ENCODE assay signal across 8 cellular contexts in the genomic region with DNA sequence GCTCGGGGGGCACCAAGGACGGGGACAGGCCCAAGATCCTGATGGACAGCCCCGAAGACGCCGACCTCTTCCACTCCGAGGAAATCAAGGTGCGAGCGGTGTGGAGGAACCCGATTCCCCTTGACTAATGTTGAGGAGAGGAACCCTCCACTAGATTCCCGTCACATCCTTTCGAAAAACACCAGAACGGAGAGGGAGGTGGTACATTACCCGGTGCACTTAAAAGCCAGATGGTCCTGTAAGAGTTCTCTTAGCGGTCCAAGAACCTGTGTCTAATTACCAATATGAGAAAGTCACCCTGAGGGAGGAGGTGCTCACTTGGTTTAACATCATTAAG. TPM values are rescaled to one million over a fixed set of nuclear protein-coding genes. Genes with fewer than 3 reads are reported as not detected.
DNase-seq lines count a peak whose midpoint lies in the region; ATAC-seq and TF ChIP-seq lines count a peak whose summit lies in the region.

No MANE protein-coding gene starts in this region.

- H3K4me3 ChIP-seq in A673 (ENCODE audit: low read depth, low read length, poor library complexity, severe bottlenecking) (peak overlapping the region; percentile 88), GM23338 (peak overlapping the region; percentile 96), thoracic aorta (peak overlapping the region; percentile 88)

- no TSS peak for BruUV-seq in A673 (replicated peaks; lab: Mats Ljungman, UMichigan)

- H3K27me3 ChIP-seq in A673 (replicated peaks; ENCODE audit: insufficient read depth, low read depth, low read length, poor library complexity) (no peaks in the 10 kb centered on the region), GM23338 (ENCODE audit: insufficient read depth) (no peaks in the 10 kb centered on the region), layer of hippocampus (ENCODE audit: control insufficient read depth, insufficient read depth, low read length) (no peaks in the 10 kb centered on the region), thoracic aorta (replicated peaks; ENCODE audit: insufficient read depth) (no peaks in the 10 kb centered on the region)

- H2AFZ ChIP-seq in GM23338: peak overlapping the region; percentile 98

- H3K4me2 ChIP-seq in GM23338: peak overlapping the region; percentile 99

- peaks cover 20% of the 10 kb centered on the region; the same call in 1 of the 2 replicates for H4K20me1 ChIP-seq in GM23338 (replicated peaks; ENCODE audit: insufficient read depth)

- CTCF ChIA-PET in A673 (lab: Charles Lee): interaction anchor here (0.6 to 1.4 kb wide), 4 partner anchors 10 to 258 kb away, joined by 3 to 7 read pairs (median 4); no protein-coding TSS in a partner anchor

- H3K36me3 ChIP-seq in A673 (ENCODE audit: insufficient read depth, low read length, poor library complexity, severe bottlenecking) (peaks cover 25% of the 10 kb centered on the region), GM23338 (ENCODE audit: insufficient read depth) (peaks cover 25% of the 10 kb centered on the region), thoracic aorta (peaks cover 13% of the 10 kb centered on the region)

- H3K9me2 ChIP-seq in GM23338 (ENCODE audit: insufficient read depth): no peaks in the 10 kb centered on the region

- no peak for TF ChIP-seq CTCF in A673 (conservative IDR thresholded peaks at IDR 0.05; ENCODE audit: low read depth, low read length)
- no peak for TF ChIP-seq CTCF in GM23338 (conservative IDR thresholded peaks at IDR 0.05; ENCODE audit: low read depth in 2 of 2)
- TF ChIP-seq CTCF in thoracic aorta (IDR thresholded peaks at IDR 0.05): no peak

- H3K9me3 Mint-ChIP-seq in GM23338: no peaks in the 10 kb centered on the region
- no peaks in the 10 kb centered on the region for H3K9me3 Mint-ChIP-seq in activated naive CD8-positive, alpha-beta T cell treated with anti-CD3 and anti-CD28 coated beads, Interleukin-2, amount 50 U/mL, for 24 hours

- H3F3A ChIP-seq in GM23338 (replicated peaks; ENCODE audit: low read depth): peaks cover 4% of the 10 kb centered on the region

- no peaks in the 10 kb centered on the region for H3K9me3 ChIP-seq in A673 (ENCODE audit: low read depth, low read length, poor library complexity, severe bottlenecking)
- H3K9me3 ChIP-seq in thoracic aorta: no peaks in the 10 kb centered on the region

- peaks cover 40% of the 10 kb centered on the region for H3K36me3 Mint-ChIP-seq in GM23338 (ENCODE audit: low read depth)
- H3K36me3 Mint-ChIP-seq in activated naive CD8-positive, alpha-beta T cell treated with anti-CD3 and anti-CD28 coated beads, Interleukin-2, amount 50 U/mL, for 24 hours (ENCODE audit: low read depth): peaks cover 39% of the 10 kb centered on the region

- peaks cover 10% of the 10 kb centered on the region for H3K4me1 Mint-ChIP-seq in GM23338
- peaks cover 67% of the 10 kb centered on the region for H3K4me1 Mint-ChIP-seq in activated naive CD8-positive, alpha-beta T cell treated with anti-CD3 and anti-CD28 coated beads, Interleukin-2, amount 50 U/mL, for 24 hours

- ATAC-seq in GM23338 (no peak), thoracic aorta (ENCODE audit: insufficient number of reproducible peaks, low FRiP score, low read depth) (peak; percentile 13), GM19467 (IDR thresholded peaks at IDR 0.05; ENCODE audit: unreplicated experiment) (no peak), GM21381 (IDR thresholded peaks at IDR 0.05; ENCODE audit: unreplicated experiment) (no peak), GM21825 (IDR thresholded peaks at IDR 0.05; ENCODE audit: unreplicated experiment) (no peak)
- no peak for ATAC-seq in activated naive CD8-positive, alpha-beta T cell treated with anti-CD3 and anti-CD28 coated beads, Interleukin-2, amount 50 U/mL, for 24 hours

- intact Hi-C loops in A673 (cut with micrococcal nuclease; ENCODE audit: unreplicated experiment): loop anchor here (5.0 kb wide), 1 partner anchor 946 kb away; no protein-coding TSS in a partner anchor

- H3K4me1 ChIP-seq in A673 (ENCODE audit: insufficient read depth, low read length, poor library complexity, severe bottlenecking) (peaks cover 9% of the 10 kb centered on the region), GM23338 (ENCODE audit: insufficient read depth) (no peaks in the 10 kb centered on the region; the same call in 1 of the 2 replicates), thoracic aorta (ENCODE audit: control insufficient read depth in 1 of 2, low read depth in 2 of 2) (peaks cover 10 to 21% of the 10 kb centered on the region in 2 donors)

- peak overlapping the region; percentile 97 for H3K4me3 Mint-ChIP-seq in GM23338
- H3K4me3 Mint-ChIP-seq in activated naive CD8-positive, alpha-beta T cell treated with anti-CD3 and anti-CD28 coated beads, Interleukin-2, amount 50 U/mL, for 24 hours: peak overlapping the region; percentile 93

- POLR2A ChIA-PET in A673 (lab: Charles Lee; ENCODE audit: low non-redundant PET): no interaction called here

- peaks cover 37% of the 10 kb centered on the region for H3K79me2 ChIP-seq in GM23338 (replicated peaks; ENCODE audit: insufficient read depth)

- DNase-seq in A673 (ENCODE audit: low spot score): no peak
- DNase-seq in GM23338 (ENCODE audit: low spot score): no peak
- no peak for DNase-seq in activated naive CD8-positive, alpha-beta T cell treated with anti-CD3 and anti-CD28 coated beads, Interleukin-2, amount 50 U/mL, for 24 hours
- DNase-seq in thoracic aorta (ENCODE audit: low spot score): no peak

- peak overlapping the region; percentile 93 for H3K27ac Mint-ChIP-seq in GM23338
- H3K27ac Mint-ChIP-seq in activated naive CD8-positive, alpha-beta T cell treated with anti-CD3 and anti-CD28 coated beads, Interleukin-2, amount 50 U/mL, for 24 hours: peak overlapping the region; percentile 94

- peaks cover 3% of the 10 kb centered on the region for H3K27me3 Mint-ChIP-seq in GM23338 (ENCODE audit: insufficient read depth, low read depth, poor library complexity)
- no peaks in the 10 kb centered on the region for H3K27me3 Mint-ChIP-seq in activated naive CD8-positive, alpha-beta T cell treated with anti-CD3 and anti-CD28 coated beads, Interleukin-2, amount 50 U/mL, for 24 hours

- H3K27ac ChIP-seq in A673 (ENCODE audit: low read depth, low read length, poor library complexity, severe bottlenecking): peak overlapping the region; percentile 86
- peak overlapping the region; percentile 99 for H3K27ac ChIP-seq in GM23338 (ENCODE audit: low read depth)
- peak overlapping the region; percentile 88 for H3K27ac ChIP-seq in layer of hippocampus (ENCODE audit: low read depth, low read length)
- H3K27ac ChIP-seq in thoracic aorta: peak overlapping the region; percentile 89 to 90

TF ChIP-seq in GM23338, 12 proteins besides CTCF, POLR2A, EP300 and RAD21 (continues in another document):
- TF ChIP-seq EZH2phosphoT487 (IDR thresholded peaks at IDR 0.05; ENCODE audit: unreplicated experiment) (no peak), JUNB (IDR thresholded peaks at IDR 0.05; ENCODE audit: unreplicated experiment) (no peak), ZNF331 (CRISPR knock-in tag; IDR thresholded peaks at IDR 0.05; ENCODE audit: low read depth) (no peak), EZH2 (IDR thresholded peaks at IDR 0.05; ENCODE audit: low read depth, unreplicated experiment) (no peak), ZNF114 (CRISPR knock-in tag; IDR thresholded peaks at IDR 0.05) (no peak), CREB1 (CRISPR knock-in tag; IDR thresholded peaks at IDR 0.05; ENCODE audit: low read depth) (no peak), STAT1 (IDR thresholded peaks at IDR 0.05; ENCODE audit: unreplicated experiment) (no peak)
- TF ChIP-seq, protein P1, sequence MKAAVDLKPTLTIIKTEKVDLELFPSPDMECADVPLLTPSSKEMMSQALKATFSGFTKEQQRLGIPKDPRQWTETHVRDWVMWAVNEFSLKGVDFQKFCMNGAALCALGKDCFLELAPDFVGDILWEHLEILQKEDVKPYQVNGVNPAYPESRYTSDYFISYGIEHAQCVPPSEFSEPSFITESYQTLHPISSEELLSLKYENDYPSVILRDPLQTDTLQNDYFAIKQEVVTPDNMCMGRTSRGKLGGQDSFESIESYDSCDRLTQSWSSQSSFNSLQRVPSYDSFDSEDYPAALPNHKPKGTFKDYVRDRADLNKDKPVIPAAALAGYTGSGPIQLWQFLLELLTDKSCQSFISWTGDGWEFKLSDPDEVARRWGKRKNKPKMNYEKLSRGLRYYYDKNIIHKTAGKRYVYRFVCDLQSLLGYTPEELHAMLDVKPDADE (IDR thresholded peaks at IDR 0.05): no peak

RNA-seq across cellular contexts. Expression of a gene that starts 0.3 kb away (rescaled TPM):
- total RNA-seq in A673 (2021) (33.7 and 34.1 TPM in 2 replicates), thoracic aorta (10 to 100 TPM; 19.0 to 31.9 TPM)
- total RNA-seq in GM23338 (2014; rRNA removed; shearing (Covaris generic)): 26.3 and 31.0 TPM in 2 replicates
- polyA plus RNA-seq in GM23338 (2016; fragmentation: Nextera tagmentation; extraction: Ambion mirVana): 13.1 and 16.3 TPM in 2 replicates
